8 cellular contexts compared by ENCODE assay signal in genomic region chr1:70509996-70510876, GRCh38.
DNase-seq lines count a peak whose midpoint lies in the region; ATAC-seq, FAIRE-seq and TF ChIP-seq lines count a peak whose summit lies in the region.

No MANE protein-coding gene starts in this region.

- no peak overlapping the region for H3K4me2 ChIP-seq in neural progenitor cell

- DNase-seq in AG08396 (ENCODE audit: low spot score) = peak; percentile 76
- peak; percentile 5 for DNase-seq in GM12892 (ENCODE audit: insufficient read length)
- DNase-seq in NB4 (ENCODE audit: low read depth) = peak; percentile 86
- peak; percentile 82 for DNase-seq in SKM-1 (lab: John Stamatoyannopoulos, UW; ENCODE audit: unreplicated experiment)
- DNase-seq in fibroblast of gingiva (ENCODE audit: low read depth) = peak; percentile 97
- peak; percentile 74 for DNase-seq in neural progenitor cell (ENCODE audit: low spot score)
- no peak for DNase-seq in lower leg skin (ENCODE audit: low spot score in 2 of 2)

- WGBS in lower leg skin, 2 donors = 65 to 72% methylated on average over 19 of the region's 19 CpGs

- H3K9ac ChIP-seq in neural progenitor cell = no peak overlapping the region

- H3K9me3 Mint-ChIP-seq in neural progenitor cell = no peaks in the 10 kb centered on the region

- intact Hi-C loops in lower leg skin (cut with DNase I; ENCODE audit: low total_unique reads) = loop anchor here (10.0 kb wide), 1 partner anchor 375 kb away; no protein-coding TSS in a partner anchor

- H3K27me3 Mint-ChIP-seq in neural progenitor cell (ENCODE audit: insufficient read depth, low read depth) = peaks cover 4% of the 10 kb centered on the region

- H3K9me3 ChIP-seq in neural progenitor cell (ENCODE audit: low read depth) = no peaks in the 10 kb centered on the region

- no peaks in the 10 kb centered on the region for H3F3A ChIP-seq in neural progenitor cell (ENCODE audit: low read depth)

- peak; percentile 35 for TF ChIP-seq CTCF in NB4 (IDR thresholded peaks at IDR 0.05; ENCODE audit: low read depth, low read length)
- TF ChIP-seq CTCF in neural progenitor cell (IDR thresholded peaks at IDR 0.05) = peak; percentile 75
- peak in 1 of 3 donors; percentile 41 for TF ChIP-seq CTCF in lower leg skin (IDR thresholded peaks at IDR 0.05)

- no peaks in the 10 kb centered on the region for H3K79me2 ChIP-seq in neural progenitor cell (ENCODE audit: low read depth)

- H3K4me3 ChIP-seq in NB4 (ENCODE audit: low read depth, low read length) = no peak overlapping the region
- H3K4me3 ChIP-seq in neural progenitor cell = no peak overlapping the region
- no peak overlapping the region for H3K4me3 ChIP-seq in lower leg skin (ENCODE audit: low read depth, poor library complexity, severe bottlenecking)

- TF ChIP-seq POLR2A in GM12892 (IDR thresholded peaks at IDR 0.05; ENCODE audit: low read depth, low read length) (no peak), NB4 (IDR thresholded peaks at IDR 0.05; ENCODE audit: extremely low read depth, insufficient read length) (no peak), lower leg skin (IDR thresholded peaks at IDR 0.05) (no peak)

- no peaks in the 10 kb centered on the region for H3K36me3 Mint-ChIP-seq in neural progenitor cell

- no peak overlapping the region for H3K4me3 Mint-ChIP-seq in neural progenitor cell

- no peaks in the 10 kb centered on the region for H3K36me3 ChIP-seq in neural progenitor cell

- FAIRE-seq in GM12892 (lab: Jason Lieb, UNC) = peak; percentile 91

- no peaks in the 10 kb centered on the region for H3K27me3 ChIP-seq in neural progenitor cell

- H3K4me1 Mint-ChIP-seq in neural progenitor cell = peaks cover 2% of the 10 kb centered on the region

- H2AFZ ChIP-seq in neural progenitor cell (replicated peaks) = no peak overlapping the region

- peak; percentile 85 for ATAC-seq in HG02623 (IDR thresholded peaks at IDR 0.05; ENCODE audit: unreplicated experiment)

- no peaks in the 10 kb centered on the region for H3K4me1 ChIP-seq in neural progenitor cell

- H4K20me1 ChIP-seq in neural progenitor cell (ENCODE audit: low read depth) = no peaks in the 10 kb centered on the region

- H3K27ac Mint-ChIP-seq in neural progenitor cell = no peak overlapping the region

- no peak overlapping the region for H3K27ac ChIP-seq in neural progenitor cell

Comparison
In these comparisons a context has a peak if more than half of its experiments do, and no peak if none do; other contexts are left out.
1. DNase-seq: peak in AG08396 (single experiment), GM12892 (single experiment), NB4 (single experiment), SKM-1 (single experiment), fibroblast of gingiva (single experiment) and neural progenitor cell (single experiment); none in lower leg skin (0 of 2).